Comparison of ENCODE assay signal across 9 cellular contexts in the genomic region with DNA sequence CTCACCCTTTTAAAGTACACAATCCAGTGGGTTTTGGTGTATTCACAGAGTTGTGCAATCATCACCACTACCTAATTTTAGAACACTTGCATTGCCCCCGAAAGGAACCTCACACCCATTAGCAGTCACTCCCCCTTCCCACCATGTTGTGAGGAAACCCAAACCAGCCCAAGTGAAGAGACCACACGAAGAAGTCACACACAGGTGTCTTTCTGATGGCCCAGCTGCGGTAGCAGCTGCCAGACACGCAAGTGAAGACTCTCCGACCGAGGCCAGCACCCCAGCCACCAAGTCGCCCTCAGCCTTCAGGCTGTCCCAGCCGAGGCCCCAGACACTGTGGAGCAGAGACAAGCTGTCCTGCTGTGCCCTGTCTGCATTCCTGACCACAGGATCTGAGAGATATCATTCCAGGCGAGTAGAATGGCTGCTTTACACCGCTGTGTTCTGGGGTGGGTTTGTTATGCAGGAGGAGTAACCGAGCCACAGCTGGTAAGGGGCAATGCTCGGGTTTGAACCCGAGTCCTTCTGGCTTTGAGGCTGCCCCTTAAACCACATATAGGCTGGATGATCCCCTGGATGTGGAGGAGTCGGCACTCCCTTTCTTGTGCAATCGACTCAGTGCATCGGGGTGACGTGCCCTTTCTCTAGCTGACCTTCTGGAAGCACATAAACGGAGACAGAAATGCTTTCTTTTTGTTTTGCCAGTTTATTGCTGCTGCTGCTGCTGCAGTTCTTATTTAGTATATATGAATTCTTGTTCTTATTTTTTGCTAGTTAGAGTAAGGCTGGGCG. TPM values are rescaled to one million over a fixed set of nuclear protein-coding genes. Genes with fewer than 3 reads are reported as not detected.
DNase-seq lines count a peak whose midpoint lies in the region; ATAC-seq and TF ChIP-seq lines count a peak whose summit lies in the region.
"Had no signal": no experiment of that assay in that cellular context is flagged by ENCODE, and none has a peak within 500 bp of the region (broad histone marks: within the 10 kb centered on the region; RNA-seq: fewer than 3 reads in every experiment).

No MANE protein-coding gene starts in this region.

- no peak overlapping the region for H3K27ac Mint-ChIP-seq in activated naive CD8-positive, alpha-beta T cell treated with anti-CD3 and anti-CD28 coated beads for 36 hours

- peak overlapping the region; percentile 20 for H3K4me3 Mint-ChIP-seq in activated naive CD8-positive, alpha-beta T cell treated with anti-CD3 and anti-CD28 coated beads for 36 hours

- no peak overlapping the region for H3K4me3 ChIP-seq in lung
- H3K4me3 ChIP-seq: SJSA1 had no signal

- H3K9me3 Mint-ChIP-seq in activated naive CD8-positive, alpha-beta T cell treated with anti-CD3 and anti-CD28 coated beads for 36 hours = no peaks in the 10 kb centered on the region

- H3K27me3 Mint-ChIP-seq in activated naive CD8-positive, alpha-beta T cell treated with anti-CD3 and anti-CD28 coated beads for 36 hours = peaks cover 57% of the 10 kb centered on the region

- 18 to 37% methylated on average over 19 of the region's 19 CpGs for WGBS in lung, 2 donors

- ATAC-seq in GM21367 (IDR thresholded peaks at IDR 0.05; ENCODE audit: unreplicated experiment) (peak; percentile 66), HG03571 (IDR thresholded peaks at IDR 0.05; ENCODE audit: unreplicated experiment) (peak; percentile 76), lung (ENCODE audit: insufficient read depth, low FRiP score) (peak; percentile 30)

- H3K36me3 ChIP-seq in lung (ENCODE audit: control insufficient read depth in 2 of 2, insufficient read depth in 2 of 2, low read length in 2 of 2) = no peaks in the 10 kb centered on the region
- H3K36me3 ChIP-seq: SJSA1 had no signal

- H3K36me3 Mint-ChIP-seq in activated naive CD8-positive, alpha-beta T cell treated with anti-CD3 and anti-CD28 coated beads for 36 hours = no peaks in the 10 kb centered on the region

- no peak for TF ChIP-seq CTCF in lung (IDR thresholded peaks at IDR 0.05; ENCODE audit: control extremely low read depth, extremely low read depth)

- peak overlapping the region; percentile 34 to 76 for H3K27ac ChIP-seq in lung (ENCODE audit: low read depth in 1 of 2, low read length in 1 of 2)
- H3K27ac ChIP-seq: SJSA1 had no signal

- H3K27me3 ChIP-seq in lung (ENCODE audit: control insufficient read depth, insufficient read depth) = no peaks in the 10 kb centered on the region
- H3K27me3 ChIP-seq: SJSA1 had no signal

- DNase-seq in GM03348 (ENCODE audit: low spot score) (peak; percentile 43), lung (ENCODE audit: low spot score) (no peak), NCI-H2029 treated with DMSO at 0.1 percent for 48 hours (lab: John Stamatoyannopoulos, UW) (no peak), NCI-H2107 treated with DMSO at 0.1 percent for 48 hours (lab: John Stamatoyannopoulos, UW; ENCODE audit: unreplicated experiment) (no peak), DMS 273 (lab: John Stamatoyannopoulos, UW; ENCODE audit: unreplicated experiment) (no peak)
- peak; percentile 45 for DNase-seq in activated naive CD8-positive, alpha-beta T cell treated with anti-CD3 and anti-CD28 coated beads for 36 hours

- no peaks in the 10 kb centered on the region for H3K9me3 ChIP-seq in lung (ENCODE audit: control insufficient read depth in 2 of 2, insufficient read depth in 1 of 2, low read length in 1 of 2)
- H3K9me3 ChIP-seq: SJSA1 had no signal

- peaks cover 0 to 15% of the 10 kb centered on the region in 2 donors for H3K4me1 ChIP-seq in lung (ENCODE audit: control insufficient read depth in 2 of 2, insufficient read depth in 2 of 2, low read length in 2 of 2)

- H3K4me1 Mint-ChIP-seq in activated naive CD8-positive, alpha-beta T cell treated with anti-CD3 and anti-CD28 coated beads for 36 hours = peaks cover 18% of the 10 kb centered on the region

RNA-seq across cellular contexts. Expression of gene PTPN1, which starts 59.0 kb away (rescaled TPM):
- total RNA-seq in activated naive CD8-positive, alpha-beta T cell treated with anti-CD3 and anti-CD28 coated beads for 36 hours = 10 to 100 TPM; 53.0 to 54.0 TPM
- total RNA-seq in lung = 10 to 100 TPM; 51.4 to 80.4 TPM
- polyA plus RNA-seq in lung = 10 to 100 TPM; 62.0 to 67.3 TPM

Comparison
In these comparisons a context has a peak if more than half of its experiments do, and no peak if none do; other contexts are left out.
1. DNase-seq: peak in GM03348 (single experiment) and activated naive CD8-positive, alpha-beta T cell treated with anti-CD3 and anti-CD28 coated beads for 36 hours (single experiment); none in lung (single experiment), NCI-H2029 treated with DMSO at 0.1 percent for 48 hours (single experiment), NCI-H2107 treated with DMSO at 0.1 percent for 48 hours (single experiment) and DMS 273 (single experiment).
2. Peak in every context shown above with its lines, with median percentiles within 50 percentile points of each other: ATAC-seq.